ENCODE assay signal across 23 cellular contexts in the genomic region with DNA sequence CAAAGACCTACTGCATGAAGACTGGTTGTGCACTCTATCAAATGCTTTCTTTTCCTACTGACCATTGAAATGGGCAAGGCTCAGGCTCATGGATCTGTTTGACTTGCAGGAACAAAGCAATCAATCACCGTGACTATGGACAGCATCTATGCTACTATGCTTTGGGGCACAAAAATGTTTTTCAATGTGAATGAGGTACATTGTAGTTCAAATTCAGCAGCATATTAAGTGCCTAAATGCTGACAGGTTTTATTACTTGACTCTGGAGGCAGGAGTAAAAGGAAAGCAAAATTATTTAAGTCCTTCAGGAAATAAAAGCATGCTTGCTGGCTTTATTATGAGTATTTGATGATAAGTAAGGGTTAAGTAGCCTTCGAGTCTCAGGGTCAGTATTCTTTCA.
"Had no signal": no experiment of that assay in that cellular context is flagged by ENCODE, and none has a peak within 500 bp of the region (broad histone marks: within the 10 kb centered on the region; RNA-seq: fewer than 3 reads in every experiment).

No MANE protein-coding gene starts in this region.

- H3K4me1 ChIP-seq: esophagus muscularis mucosa, left ventricle myocardium inferior, right lobe of liver, tibial artery had no signal

- H3K27ac ChIP-seq: brain microvascular endothelial cell, esophagus muscularis mucosa, left ventricle myocardium inferior, right lobe of liver, skin epidermis, tibial artery, WERI-Rb-1 had no signal

- H3K27ac Mint-ChIP-seq: activated naive CD4-positive, alpha-beta T cell treated with anti-CD3 and anti-CD28 coated beads, Interleukin-2, amount 50 U/mL, for 72 hours; dendritic cell treated with granulocyte-macrophage colony-stimulating factor and Interleukin-4, amounts not matched to agents 40 ng/mL and 50 ng/mL, for 4 days; memory B cell; natural killer cell treated with Interleukin-12 subunit alpha and Interleukin-12 subunit beta and Interleukin-15 and Interleukin-18, amount 100 ng/mL, for 72 hours; stimulated activated effector memory CD8-positive, alpha-beta T cell treated with anti-CD3 and anti-CD28 coated beads, Interleukin-12 subunit alpha, Interleukin-12 subunit beta, amount 100 ng/mL, for 72 hours; stimulated activated naive CD8-positive, alpha-beta T cell treated with anti-CD3 and anti-CD28 coated beads, Interleukin-15, amount 100 ng/mL, for 72 hours had no signal

- H3K4me3 Mint-ChIP-seq: dendritic cell treated with granulocyte-macrophage colony-stimulating factor and Interleukin-4, amounts not matched to agents 40 ng/mL and 50 ng/mL, for 4 days; memory B cell; natural killer cell treated with Interleukin-12 subunit alpha and Interleukin-12 subunit beta and Interleukin-15 and Interleukin-18, amount 100 ng/mL, for 72 hours; stimulated activated effector memory CD8-positive, alpha-beta T cell treated with anti-CD3 and anti-CD28 coated beads, Interleukin-12 subunit alpha, Interleukin-12 subunit beta, amount 100 ng/mL, for 72 hours; stimulated activated naive CD8-positive, alpha-beta T cell treated with anti-CD3 and anti-CD28 coated beads, Interleukin-15, amount 100 ng/mL, for 72 hours had no signal

- H3K9me3 ChIP-seq: esophagus muscularis mucosa, left ventricle myocardium inferior, right lobe of liver, tibial artery had no signal

- H3K36me3 ChIP-seq: brain microvascular endothelial cell, esophagus muscularis mucosa, left ventricle myocardium inferior, right lobe of liver, tibial artery had no signal

- H3K4me1 Mint-ChIP-seq: memory B cell; stimulated activated effector memory CD8-positive, alpha-beta T cell treated with anti-CD3 and anti-CD28 coated beads, Interleukin-12 subunit alpha, Interleukin-12 subunit beta, amount 100 ng/mL, for 72 hours; stimulated activated naive CD8-positive, alpha-beta T cell treated with anti-CD3 and anti-CD28 coated beads, Interleukin-15, amount 100 ng/mL, for 72 hours had no signal

- DNase-seq: activated CD4-positive, alpha-beta T cell treated with anti-CD3 and anti-CD28 coated beads for 1 hour; activated CD4-positive, alpha-beta T cell treated with anti-CD3 and anti-CD28 coated beads, Interleukin-2, amount 50 U/mL, for 1 hour; activated gamma-delta T cell treated with Interleukin-2 at 50 U/mL for 16 hours; activated T-cell treated with anti-CD3 and anti-CD28 coated beads, Interleukin-2, amount 50 U/mL, for 1 hour; aorta; brain microvascular endothelial cell; caudate nucleus; effector memory CD4-positive, alpha-beta T cell; hippocampal formation; left ventricle myocardium inferior; occipital lobe; right lobe of liver; stimulated activated CD4-positive, alpha-beta T cell treated with anti-CD3 and anti-CD28 coated beads, Interleukin-2, amount 100 ng/mL, for 24 hours; stimulated activated naive CD8-positive, alpha-beta T cell treated with anti-CD3 and anti-CD28 coated beads, Interleukin-15, amount 100 ng/mL, for 72 hours; tibial artery; WERI-Rb-1 had no signal

- ATAC-seq: activated naive CD4-positive, alpha-beta T cell treated with anti-CD3 and anti-CD28 coated beads, Interleukin-2, amount 50 U/mL, for 72 hours; right lobe of liver; stimulated activated effector memory CD8-positive, alpha-beta T cell treated with anti-CD3 and anti-CD28 coated beads, Interleukin-12 subunit alpha, Interleukin-12 subunit beta, amount 100 ng/mL, for 72 hours; stimulated activated naive CD8-positive, alpha-beta T cell treated with anti-CD3 and anti-CD28 coated beads, Interleukin-15, amount 100 ng/mL, for 72 hours had no signal

- H3K4me3 ChIP-seq: esophagus muscularis mucosa, left ventricle myocardium inferior, right lobe of liver, skin epidermis, tibial artery had no signal

- H3K36me3 Mint-ChIP-seq: activated naive CD4-positive, alpha-beta T cell treated with anti-CD3 and anti-CD28 coated beads, Interleukin-2, amount 50 U/mL, for 72 hours; memory B cell; natural killer cell treated with Interleukin-12 subunit alpha and Interleukin-12 subunit beta and Interleukin-15 and Interleukin-18, amount 100 ng/mL, for 72 hours; stimulated activated effector memory CD8-positive, alpha-beta T cell treated with anti-CD3 and anti-CD28 coated beads, Interleukin-12 subunit alpha, Interleukin-12 subunit beta, amount 100 ng/mL, for 72 hours had no signal

- H3K9me3 Mint-ChIP-seq: activated naive CD4-positive, alpha-beta T cell treated with anti-CD3 and anti-CD28 coated beads, Interleukin-2, amount 50 U/mL, for 72 hours; dendritic cell treated with granulocyte-macrophage colony-stimulating factor and Interleukin-4, amounts not matched to agents 40 ng/mL and 50 ng/mL, for 4 days; memory B cell; natural killer cell treated with Interleukin-12 subunit alpha and Interleukin-12 subunit beta and Interleukin-15 and Interleukin-18, amount 100 ng/mL, for 72 hours; stimulated activated effector memory CD8-positive, alpha-beta T cell treated with anti-CD3 and anti-CD28 coated beads, Interleukin-12 subunit alpha, Interleukin-12 subunit beta, amount 100 ng/mL, for 72 hours; stimulated activated naive CD8-positive, alpha-beta T cell treated with anti-CD3 and anti-CD28 coated beads, Interleukin-15, amount 100 ng/mL, for 72 hours had no signal
